ENCODE assay signal across 16 cellular contexts in the genomic region with DNA sequence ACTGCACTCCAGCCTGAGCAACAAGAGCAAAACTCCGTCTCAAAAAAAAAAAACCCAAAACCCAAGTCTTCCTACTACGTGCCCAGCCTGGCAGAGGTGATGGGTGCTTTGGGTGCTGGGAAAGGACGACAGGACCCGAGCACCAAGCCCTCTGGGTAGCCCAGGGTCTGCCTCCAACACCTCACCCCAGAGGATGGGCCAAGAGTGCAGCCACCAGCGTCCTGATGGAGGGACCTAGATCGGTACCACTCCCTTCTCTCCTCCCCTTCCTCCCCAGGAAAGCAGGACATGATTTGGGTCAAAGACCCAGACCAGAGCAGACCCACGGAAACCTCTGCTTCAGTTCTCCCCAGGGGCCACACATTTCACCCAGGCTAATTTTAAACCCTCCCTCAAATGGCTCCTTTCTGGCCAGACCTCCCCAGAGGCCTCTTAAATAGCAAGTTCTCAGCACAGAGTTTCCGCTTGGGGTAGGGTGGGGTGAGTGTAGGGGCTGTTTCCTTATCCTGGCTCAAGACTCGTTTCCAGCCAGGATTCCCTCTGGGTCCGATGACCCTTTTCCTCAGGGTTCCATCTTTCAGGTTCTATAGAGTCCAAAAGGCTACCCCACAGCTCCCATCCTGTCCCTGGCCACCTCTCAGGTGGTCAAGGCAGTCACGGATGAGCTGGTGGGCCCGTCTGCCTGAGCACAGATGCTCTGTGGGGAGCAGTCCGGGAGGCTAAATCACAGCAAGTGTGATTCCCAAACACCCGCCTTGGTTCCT. TPM values are rescaled to one million over a fixed set of nuclear protein-coding genes. Genes with fewer than 3 reads are reported as not detected.
DNase-seq lines count a peak whose midpoint lies in the region; ATAC-seq and TF ChIP-seq lines count a peak whose summit lies in the region.
"Had no signal": no experiment of that assay in that cellular context is flagged by ENCODE, and none has a peak within 500 bp of the region (broad histone marks: within the 10 kb centered on the region; RNA-seq: fewer than 3 reads in every experiment).

No MANE protein-coding gene starts in this region.

- no peak overlapping the region for H3K4me3 ChIP-seq in vagina
- H3K4me3 ChIP-seq in tibial nerve = no peak overlapping the region
- H3K4me3 ChIP-seq: smooth muscle cell had no signal

- no peaks in the 10 kb centered on the region for H3K9me3 Mint-ChIP-seq in activated CD4-positive, alpha-beta T cell treated with anti-CD3 and anti-CD28 coated beads, Interleukin-2, amount 10 ng/mL, durations not matched to agents 7 days and 5 days
- H3K9me3 Mint-ChIP-seq in natural killer cell treated with Interleukin-12 subunit alpha and Interleukin-12 subunit beta and Interleukin-15 and Interleukin-18, amount 100 ng/mL, for 72 hours = no peaks in the 10 kb centered on the region
- H3K9me3 Mint-ChIP-seq: activated naive CD4-positive, alpha-beta T cell treated with anti-CD3 and anti-CD28 coated beads, Interleukin-2, amount 50 U/mL, for 24 hours had no signal

- ATAC-seq in HG03175 (IDR thresholded peaks at IDR 0.05; ENCODE audit: unreplicated experiment) = peak; percentile 67
- no peak for ATAC-seq in natural killer cell treated with Interleukin-12 subunit alpha and Interleukin-12 subunit beta and Interleukin-15 and Interleukin-18, amount 100 ng/mL, for 72 hours

- POLR2A ChIA-PET in activated CD4-positive, alpha-beta T cell treated with anti-CD3 and anti-CD28 coated beads, Interleukin-2, amount 10 ng/mL, durations not matched to agents 7 days and 5 days (lab: Charles Lee) = interaction anchor here (0.6 kb wide), 1 partner anchor 12 kb away, joined by 3 read pairs; no protein-coding TSS in a partner anchor

- intact Hi-C loops in vagina (cut with DNase I) = no loop called here

- peak overlapping the region; percentile 56 for H3K27ac ChIP-seq in vagina
- peak overlapping the region in 1 of 4 donors; percentile 23 for H3K27ac ChIP-seq in tibial nerve
- H3K27ac ChIP-seq: 22Rv1 had no signal

- H3K27me3 ChIP-seq in vagina = no peaks in the 10 kb centered on the region
- H3K27me3 ChIP-seq in tibial nerve = no peaks in the 10 kb centered on the region

- WGBS in tibial nerve, 2 donors = 76 to 78% methylated on average over 13 to 14 of the region's 14 CpGs

- no peak for TF ChIP-seq EP300 in tibial nerve (IDR thresholded peaks at IDR 0.05)

- H3K4me1 ChIP-seq in vagina (no peaks in the 10 kb centered on the region), tibial nerve (no peaks in the 10 kb centered on the region)

- TF ChIP-seq POLR2A in vagina (IDR thresholded peaks at IDR 0.05) (no peak), tibial nerve (IDR thresholded peaks at IDR 0.05) (no peak)

- H3K27ac Mint-ChIP-seq in activated CD4-positive, alpha-beta T cell treated with anti-CD3 and anti-CD28 coated beads, Interleukin-2, amount 10 ng/mL, durations not matched to agents 7 days and 5 days = peak overlapping the region; percentile 9
- no peak overlapping the region for H3K27ac Mint-ChIP-seq in natural killer cell treated with Interleukin-12 subunit alpha and Interleukin-12 subunit beta and Interleukin-15 and Interleukin-18, amount 100 ng/mL, for 72 hours

- H3K4me3 Mint-ChIP-seq in activated CD4-positive, alpha-beta T cell treated with anti-CD3 and anti-CD28 coated beads, Interleukin-2, amount 10 ng/mL, durations not matched to agents 7 days and 5 days = no peak overlapping the region
- H3K4me3 Mint-ChIP-seq in natural killer cell treated with Interleukin-12 subunit alpha and Interleukin-12 subunit beta and Interleukin-15 and Interleukin-18, amount 100 ng/mL, for 72 hours = no peak overlapping the region
- H3K4me3 Mint-ChIP-seq: activated naive CD4-positive, alpha-beta T cell treated with anti-CD3 and anti-CD28 coated beads, Interleukin-2, amount 50 U/mL, for 24 hours had no signal

- no peaks in the 10 kb centered on the region for H3K4me1 Mint-ChIP-seq in activated CD4-positive, alpha-beta T cell treated with anti-CD3 and anti-CD28 coated beads, Interleukin-2, amount 10 ng/mL, durations not matched to agents 7 days and 5 days
- peaks cover 0 to 8% of the 10 kb centered on the region in 2 donors for H3K4me1 Mint-ChIP-seq in natural killer cell treated with Interleukin-12 subunit alpha and Interleukin-12 subunit beta and Interleukin-15 and Interleukin-18, amount 100 ng/mL, for 72 hours (ENCODE audit: low read depth in 2 of 2)
- H3K4me1 Mint-ChIP-seq: activated naive CD4-positive, alpha-beta T cell treated with anti-CD3 and anti-CD28 coated beads, Interleukin-2, amount 50 U/mL, for 24 hours had no signal

- H3K36me3 Mint-ChIP-seq in activated CD4-positive, alpha-beta T cell treated with anti-CD3 and anti-CD28 coated beads, Interleukin-2, amount 10 ng/mL, durations not matched to agents 7 days and 5 days (ENCODE audit: low read depth) = no peaks in the 10 kb centered on the region
- H3K36me3 Mint-ChIP-seq in natural killer cell treated with Interleukin-12 subunit alpha and Interleukin-12 subunit beta and Interleukin-15 and Interleukin-18, amount 100 ng/mL, for 72 hours = no peaks in the 10 kb centered on the region
- H3K36me3 Mint-ChIP-seq: activated naive CD4-positive, alpha-beta T cell treated with anti-CD3 and anti-CD28 coated beads, Interleukin-2, amount 50 U/mL, for 24 hours had no signal

- peaks cover 2% of the 10 kb centered on the region for H3K27me3 Mint-ChIP-seq in activated CD4-positive, alpha-beta T cell treated with anti-CD3 and anti-CD28 coated beads, Interleukin-2, amount 10 ng/mL, durations not matched to agents 7 days and 5 days
- H3K27me3 Mint-ChIP-seq in natural killer cell treated with Interleukin-12 subunit alpha and Interleukin-12 subunit beta and Interleukin-15 and Interleukin-18, amount 100 ng/mL, for 72 hours = no peaks in the 10 kb centered on the region
- H3K27me3 Mint-ChIP-seq: activated naive CD4-positive, alpha-beta T cell treated with anti-CD3 and anti-CD28 coated beads, Interleukin-2, amount 50 U/mL, for 24 hours had no signal

- H3K36me3 ChIP-seq in vagina (no peaks in the 10 kb centered on the region), tibial nerve (no peaks in the 10 kb centered on the region)

- no peak for TF ChIP-seq CTCF in vagina (IDR thresholded peaks at IDR 0.05)
- no peak for TF ChIP-seq CTCF in tibial nerve (IDR thresholded peaks at IDR 0.05)

- DNase-seq in activated CD4-positive, alpha-beta T cell treated with anti-CD3 and anti-CD28 coated beads, Interleukin-2, amount 10 ng/mL, durations not matched to agents 7 days and 5 days = no peak
- DNase-seq in activated CD4-positive, alpha-beta T cell treated with anti-CD3 and anti-CD28 coated beads, Interleukin-2, amount 50 U/mL, for 1 hour = no peak
- DNase-seq in germinal center (ENCODE audit: low spot score) (peak; percentile 77), vagina (ENCODE audit: extremely low spot score in 2 of 2) (no peak), tibial nerve (ENCODE audit: low spot score in 2 of 2) (no peak), GOT3 (lab: John Stamatoyannopoulos, UW) (no peak)
- no peak for DNase-seq in natural killer cell treated with Interleukin-12 subunit alpha and Interleukin-12 subunit beta and Interleukin-15 and Interleukin-18, amount 100 ng/mL, for 72 hours (ENCODE audit: low spot score)
- DNase-seq: DND-41; NCI-H1048; NCI-H526 treated with DMSO at 0.1 percent for 48 hours; SK-N-SH; stimulated activated CD8-positive, alpha-beta memory T cell treated with anti-CD3 and anti-CD28 coated beads, Interleukin-4, amount 100 ng/mL, for 48 hours had no signal

- H3K9me3 ChIP-seq in vagina (no peaks in the 10 kb centered on the region), tibial nerve (no peaks in the 10 kb centered on the region)
- H3K9me3 ChIP-seq: SK-N-SH had no signal

- CTCF ChIA-PET in activated CD4-positive, alpha-beta T cell treated with anti-CD3 and anti-CD28 coated beads, Interleukin-2, amount 10 ng/mL, durations not matched to agents 7 days and 5 days (lab: Charles Lee) = interaction anchor here (0.6 to 0.7 kb wide), 2 partner anchors 312 to 702 kb away, joined by 3 read pairs; no protein-coding TSS in a partner anchor

RNA-seq across cellular contexts. Expression of a gene that starts 20.5 kb away (rescaled TPM):
- under 1 TPM in 1 of 2 experiments, not detected in 1; 0.10 TPM for total RNA-seq in activated CD4-positive, alpha-beta T cell treated with anti-CD3 and anti-CD28 coated beads, Interleukin-2, amount 10 ng/mL, durations not matched to agents 7 days and 5 days
- total RNA-seq in vagina (3.7 TPM), tibial nerve (1 to 10 TPM in 3 of 4 donors, under 1 TPM in 1; 0.22 to 5.4 (median 1.8) TPM)
- total RNA-seq in natural killer cell treated with Interleukin-12 subunit alpha and Interleukin-12 subunit beta and Interleukin-15 and Interleukin-18, amount 100 ng/mL, for 72 hours = 1 to 10 TPM in 1 of 2 donors, under 1 TPM in 1; 0.33 to 1.7 TPM
